1 cellular context compared by ENCODE assay signal in genomic region chr1:109263597-109264378, GRCh38.
TF ChIP-seq lines count a peak whose summit lies in the region.

No MANE protein-coding gene starts in this region.

TF ChIP-seq in K562, 482 proteins besides CTCF, POLR2A, EP300 and RAD21 (continued from another document and continues in another):
- TF ChIP-seq CHD7 (IDR thresholded peaks at IDR 0.05; ENCODE audit: low read depth, low read length) (no peak), ZNF282 (CRISPR knock-in tag; IDR thresholded peaks at IDR 0.05) (no peak), NFYB (IDR thresholded peaks at IDR 0.05; ENCODE audit: extremely low read depth, insufficient read length) (no peak), RBBP5 (IDR thresholded peaks at IDR 0.05; ENCODE audit: borderline replicate concordance, insufficient read depth, low read length, poor library complexity, severe bottlenecking) (no peak), ZC3H4 (CRISPR knock-in tag; IDR thresholded peaks at IDR 0.05; ENCODE audit: borderline replicate concordance) (no peak), ETS2 (tag; IDR thresholded peaks at IDR 0.05; ENCODE audit: borderline replicate concordance, poor library complexity, severe bottlenecking) (no peak), PHF20 (IDR thresholded peaks at IDR 0.05; ENCODE audit: partially characterized antibody) (no peak), DEAF1 (CRISPR knock-in tag; IDR thresholded peaks at IDR 0.05) (peak; percentile 95), ZNF212 (CRISPR knock-in tag; IDR thresholded peaks at IDR 0.05) (no peak), IRF2 (CRISPR knock-in tag; IDR thresholded peaks at IDR 0.05) (no peak), CREM (IDR thresholded peaks at IDR 0.05; ENCODE audit: low read depth) (peak; percentile 85), ZNF584 (CRISPR knock-in tag; IDR thresholded peaks at IDR 0.05; ENCODE audit: low read depth) (no peak), TRIM24 (IDR thresholded peaks at IDR 0.05) (0 out of 4 replicates have a peak, but pooled peaks of 1 of the 2 experiments have one; percentile 56), TFAM (CRISPR knock-in tag; conservative IDR thresholded peaks at IDR 0.05) (no peak), NFRKB (IDR thresholded peaks at IDR 0.05; ENCODE audit: low read depth) (no peak), DNMT1 (IDR thresholded peaks at IDR 0.05) (no peak), REST (CRISPR knock-in tag; IDR thresholded peaks at IDR 0.05; ENCODE audit: low read depth) (no peak), ZNF280B (CRISPR knock-in tag; IDR thresholded peaks at IDR 0.05) (no peak), ZBTB8A (IDR thresholded peaks at IDR 0.05; ENCODE audit: partially characterized antibody) (no peak), CBFB (CRISPR knock-in tag; IDR thresholded peaks at IDR 0.05) (no peak; the same call in 1 of the 2 replicates), CXXC5 (CRISPR knock-in tag; IDR thresholded peaks at IDR 0.05) (peak; percentile 35; the same call in 1 of the 2 replicates), HBP1 (CRISPR knock-in tag; IDR thresholded peaks at IDR 0.05) (no peak), FOS (IDR thresholded peaks at IDR 0.05; ENCODE audit: extremely low read depth, insufficient read length) (no peak), RB1 (IDR thresholded peaks at IDR 0.05; ENCODE audit: low read depth) (peak; percentile 91), ZFP1 (CRISPR knock-in tag; IDR thresholded peaks at IDR 0.05) (no peak), ZNF717 (CRISPR knock-in tag; IDR thresholded peaks at IDR 0.05) (no peak), MLLT1 (IDR thresholded peaks at IDR 0.05) (peak in 1 of 2 experiments; percentile 92; a peak in 3 of 4 replicates), TOE1 (IDR thresholded peaks at IDR 0.05; ENCODE audit: borderline replicate concordance) (peak; percentile 37; the same call in 1 of the 2 replicates), TOE1 (CRISPR knock-in tag; IDR thresholded peaks at IDR 0.05; ENCODE audit: borderline replicate concordance, low read depth) (peak; percentile 93), ZNF232 (CRISPR knock-in tag; IDR thresholded peaks at IDR 0.05) (peak; percentile 87; the same call in 1 of the 2 replicates), KDM4B (IDR thresholded peaks at IDR 0.05; ENCODE audit: borderline replicate concordance in 2 of 2, low read depth in 1 of 2) (peak in 1 of 2 experiments; percentile 24; a peak in 1 of 4 replicates), MTA1 (IDR thresholded peaks at IDR 0.05; ENCODE audit: borderline replicate concordance) (no peak)
- TF ChIP-seq, protein P1, sequence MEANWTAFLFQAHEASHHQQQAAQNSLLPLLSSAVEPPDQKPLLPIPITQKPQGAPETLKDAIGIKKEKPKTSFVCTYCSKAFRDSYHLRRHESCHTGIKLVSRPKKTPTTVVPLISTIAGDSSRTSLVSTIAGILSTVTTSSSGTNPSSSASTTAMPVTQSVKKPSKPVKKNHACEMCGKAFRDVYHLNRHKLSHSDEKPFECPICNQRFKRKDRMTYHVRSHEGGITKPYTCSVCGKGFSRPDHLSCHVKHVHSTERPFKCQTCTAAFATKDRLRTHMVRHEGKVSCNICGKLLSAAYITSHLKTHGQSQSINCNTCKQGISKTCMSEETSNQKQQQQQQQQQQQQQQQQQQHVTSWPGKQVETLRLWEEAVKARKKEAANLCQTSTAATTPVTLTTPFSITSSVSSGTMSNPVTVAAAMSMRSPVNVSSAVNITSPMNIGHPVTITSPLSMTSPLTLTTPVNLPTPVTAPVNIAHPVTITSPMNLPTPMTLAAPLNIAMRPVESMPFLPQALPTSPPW (CRISPR knock-in tag; IDR thresholded peaks at IDR 0.05): peak; percentile 42; the same call in 1 of the 2 replicates
